Comparison of ENCODE assay signal across 9 cellular contexts in the genomic region with DNA sequence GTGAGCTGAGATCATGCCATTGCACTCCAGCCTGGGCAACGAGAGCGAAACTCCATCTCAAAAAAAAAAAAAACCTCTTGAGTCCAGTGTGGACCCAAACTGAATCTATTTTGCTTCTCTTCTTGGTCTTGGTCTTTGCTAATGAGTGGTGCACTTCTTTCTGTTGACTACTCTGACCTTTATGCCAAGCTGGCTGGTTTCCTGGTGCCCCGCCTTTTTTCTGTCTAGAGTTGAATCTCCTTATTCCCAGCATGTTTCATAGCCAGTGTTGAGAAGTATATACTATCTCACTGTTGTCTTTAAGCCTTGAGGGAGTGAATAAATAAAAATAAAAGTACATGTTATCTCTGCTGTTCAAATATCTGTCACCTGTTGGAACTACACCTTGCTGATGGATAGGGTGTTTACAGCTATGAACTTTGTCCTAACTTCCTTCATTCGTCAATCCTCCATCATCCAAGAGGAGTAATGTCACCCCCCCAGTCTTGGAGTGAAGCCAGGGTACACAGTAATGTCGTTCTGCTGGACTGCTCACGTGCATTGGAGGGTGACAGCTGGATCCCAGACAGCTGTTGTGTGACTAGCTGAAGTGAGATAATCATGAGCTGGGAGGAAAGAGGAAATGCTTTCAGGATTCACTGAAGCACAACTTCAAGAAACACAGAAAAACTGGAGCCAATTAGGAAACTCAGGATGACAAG.
A peak's percentile ranks its signal among the peaks of the same experiment; 100 is the strongest.
DNase-seq lines count a peak whose midpoint lies in the region; ATAC-seq, FAIRE-seq and TF ChIP-seq lines count a peak whose summit lies in the region.
"Had no signal": no experiment of that assay in that cellular context is flagged by ENCODE, and none has a peak within 500 bp of the region (broad histone marks: within the 10 kb centered on the region; RNA-seq: fewer than 3 reads in every experiment).

No MANE protein-coding gene starts in this region.

- DNase-seq in GM12891 (ENCODE audit: insufficient read length, low spot score) (no peak), NCI-H2081 treated with DMSO at 0.1 percent for 48 hours (lab: John Stamatoyannopoulos, UW) (peak; percentile 27), epithelial cell of proximal tubule (ENCODE audit: low read depth) (peak; percentile 96), renal cortical epithelial cell (ENCODE audit: low read depth) (peak; percentile 95), H7 (no peak), HPDE6-E6E7 (ENCODE audit: extremely low spot score) (no peak)
- DNase-seq in activated T-cell treated with anti-CD3 and anti-CD28 coated beads, Interleukin-2, amount 50 U/mL, for 72 hours, result no peak

- no peak for TF ChIP-seq POLR2A in GM12891 (IDR thresholded peaks at IDR 0.05; ENCODE audit: low read depth, low read length)

- H3K4me1 Mint-ChIP-seq in activated T-cell treated with anti-CD3 and anti-CD28 coated beads, Interleukin-2, amount 50 U/mL, for 72 hours (ENCODE audit: low read depth), result no peaks in the 10 kb centered on the region

- no peaks in the 10 kb centered on the region for H3K27me3 ChIP-seq in H7 (ENCODE audit: control insufficient read depth, insufficient read depth, low read length)

- H3K36me3 Mint-ChIP-seq in activated T-cell treated with anti-CD3 and anti-CD28 coated beads, Interleukin-2, amount 50 U/mL, for 72 hours (ENCODE audit: insufficient read depth in 2 of 2), result no peaks in the 10 kb centered on the region
- H3K36me3 Mint-ChIP-seq: activated naive CD8-positive, alpha-beta T cell had no signal

- H3K36me3 ChIP-seq in H7 (replicated peaks; ENCODE audit: control insufficient read depth, insufficient read depth, low read length), result no peaks in the 10 kb centered on the region

- H3K4me3 Mint-ChIP-seq in activated T-cell treated with anti-CD3 and anti-CD28 coated beads, Interleukin-2, amount 50 U/mL, for 72 hours, result no peak overlapping the region
- H3K4me3 Mint-ChIP-seq: activated naive CD8-positive, alpha-beta T cell had no signal

- FAIRE-seq in GM12891 (lab: Jason Lieb, UNC), result no peak

- H3K27ac Mint-ChIP-seq in activated T-cell treated with anti-CD3 and anti-CD28 coated beads, Interleukin-2, amount 50 U/mL, for 72 hours, result no peak overlapping the region
- H3K27ac Mint-ChIP-seq: activated naive CD8-positive, alpha-beta T cell had no signal

- H3K27me3 Mint-ChIP-seq in activated T-cell treated with anti-CD3 and anti-CD28 coated beads, Interleukin-2, amount 50 U/mL, for 72 hours (ENCODE audit: low read depth), result no peaks in the 10 kb centered on the region

- H3K9me3 Mint-ChIP-seq in activated T-cell treated with anti-CD3 and anti-CD28 coated beads, Interleukin-2, amount 50 U/mL, for 72 hours, result no peaks in the 10 kb centered on the region

- no peak for TF ChIP-seq CTCF in epithelial cell of proximal tubule (conservative IDR thresholded peaks at IDR 0.05; ENCODE audit: low read depth, low read length)

- H3K4me3 ChIP-seq in epithelial cell of proximal tubule (ENCODE audit: low read depth, low read length) (no peak overlapping the region), H7 (ENCODE audit: insufficient read depth, low read depth, low read length) (no peak overlapping the region)

- ATAC-seq in GM21381 (IDR thresholded peaks at IDR 0.05; ENCODE audit: unreplicated experiment), result no peak
- ATAC-seq in activated T-cell treated with anti-CD3 and anti-CD28 coated beads, Interleukin-2, amount 50 U/mL, for 72 hours (replicated peaks in 1 of 2), result no peak

TF ChIP-seq in GM12891, 5 proteins besides CTCF, POLR2A, EP300 and RAD21:
- TF ChIP-seq TAF1 (IDR thresholded peaks at IDR 0.05; ENCODE audit: low read depth, low read length) (no peak), SPI1 (IDR thresholded peaks at IDR 0.05; ENCODE audit: low read depth, low read length) (peak; percentile 43)

Comparison
In these comparisons a context has a peak if more than half of its experiments do, and no peak if none do; other contexts are left out.
1. DNase-seq: peak in NCI-H2081 treated with DMSO at 0.1 percent for 48 hours (single experiment), epithelial cell of proximal tubule (single experiment) and renal cortical epithelial cell (single experiment); none in GM12891 (single experiment), H7 (single experiment), activated T-cell treated with anti-CD3 and anti-CD28 coated beads, Interleukin-2, amount 50 U/mL, for 72 hours (0 of 2) and HPDE6-E6E7 (single experiment).